2 cellular contexts compared by ENCODE assay signal in the genomic region with DNA sequence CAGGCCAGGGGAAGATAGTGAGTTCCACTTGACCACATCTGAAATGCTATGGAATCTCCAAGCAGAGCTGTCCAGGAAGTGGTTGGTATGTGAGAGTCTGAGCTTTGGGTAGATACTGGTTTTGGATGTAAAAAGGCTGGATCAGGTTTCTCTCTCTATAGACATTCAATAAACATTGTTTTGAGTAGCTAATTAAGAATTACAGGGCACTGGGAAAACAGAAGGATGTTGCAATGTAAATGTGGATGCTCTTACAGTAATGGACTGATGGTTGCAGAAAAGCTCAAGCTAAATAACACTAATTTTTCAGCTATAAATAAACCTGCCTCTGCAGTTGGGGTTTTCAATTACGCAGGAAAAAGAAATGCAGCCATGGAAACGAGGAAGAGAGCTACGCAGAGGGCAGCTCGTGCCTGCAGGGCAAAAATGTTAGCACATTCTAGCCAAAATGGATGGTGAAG.
TF ChIP-seq lines count a peak whose summit lies in the region.

No MANE protein-coding gene starts in this region.

TF ChIP-seq in A549, 52 proteins besides CTCF, POLR2A, EP300 and RAD21 (continued from another document):
- no peak for TF ChIP-seq ZFP36 (IDR thresholded peaks at IDR 0.05; ENCODE audit: borderline replicate concordance, partially characterized antibody)
- no peak for TF ChIP-seq TP53 (CRISPR knock-in tag; IDR thresholded peaks at IDR 0.05)
- no peak for TF ChIP-seq BHLHE40 (IDR thresholded peaks at IDR 0.05; ENCODE audit: low read depth, low read length)
- TF ChIP-seq FOXS1 (CRISPR knock-in tag; IDR thresholded peaks at IDR 0.05), result no peak
- no peak for TF ChIP-seq ZNF302 (CRISPR knock-in tag; IDR thresholded peaks at IDR 0.05)
- no peak for TF ChIP-seq ZC3H11A (IDR thresholded peaks at IDR 0.05)

TF ChIP-seq in SK-N-SH treated with all-trans-retinoic acid at 6 μM for 48 hours, 23 proteins besides CTCF, POLR2A, EP300 and RAD21 (continued from another document):
- TF ChIP-seq, protein P1, sequence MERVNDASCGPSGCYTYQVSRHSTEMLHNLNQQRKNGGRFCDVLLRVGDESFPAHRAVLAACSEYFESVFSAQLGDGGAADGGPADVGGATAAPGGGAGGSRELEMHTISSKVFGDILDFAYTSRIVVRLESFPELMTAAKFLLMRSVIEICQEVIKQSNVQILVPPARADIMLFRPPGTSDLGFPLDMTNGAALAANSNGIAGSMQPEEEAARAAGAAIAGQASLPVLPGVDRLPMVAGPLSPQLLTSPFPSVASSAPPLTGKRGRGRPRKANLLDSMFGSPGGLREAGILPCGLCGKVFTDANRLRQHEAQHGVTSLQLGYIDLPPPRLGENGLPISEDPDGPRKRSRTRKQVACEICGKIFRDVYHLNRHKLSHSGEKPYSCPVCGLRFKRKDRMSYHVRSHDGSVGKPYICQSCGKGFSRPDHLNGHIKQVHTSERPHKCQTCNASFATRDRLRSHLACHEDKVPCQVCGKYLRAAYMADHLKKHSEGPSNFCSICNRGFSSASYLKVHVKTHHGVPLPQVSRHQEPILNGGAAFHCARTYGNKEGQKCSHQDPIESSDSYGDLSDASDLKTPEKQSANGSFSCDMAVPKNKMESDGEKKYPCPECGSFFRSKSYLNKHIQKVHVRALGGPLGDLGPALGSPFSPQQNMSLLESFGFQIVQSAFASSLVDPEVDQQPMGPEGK (CRISPR knock-in tag; IDR thresholded peaks at IDR 0.05; ENCODE audit: borderline replicate concordance), result no peak
- TF ChIP-seq PPARA (CRISPR knock-in tag; IDR thresholded peaks at IDR 0.05; ENCODE audit: borderline replicate concordance), result no peak
- TF ChIP-seq ZFP3 (CRISPR knock-in tag; IDR thresholded peaks at IDR 0.05), result no peak
- TF ChIP-seq ESRRG (CRISPR knock-in tag; IDR thresholded peaks at IDR 0.05), result no peak
- no peak for TF ChIP-seq SNAI2 (CRISPR knock-in tag; IDR thresholded peaks at IDR 0.05)
